ENCODE assay signal across 8 cellular contexts in genomic region chr1:236395780-236396664, GRCh38. TPM values are rescaled to one million over a fixed set of nuclear protein-coding genes. Genes with fewer than 3 reads are reported as not detected.
DNase-seq lines count a peak whose midpoint lies in the region; ATAC-seq and TF ChIP-seq lines count a peak whose summit lies in the region.

No MANE protein-coding gene starts in this region.

- H3K27ac Mint-ChIP-seq in IgD-negative memory B cell, result peak overlapping the region in 1 of 3 donors; percentile 86
- peak overlapping the region in 4 of 9 donors; percentile 25 to 81 (median 56) for H3K27ac Mint-ChIP-seq in naive thymus-derived CD4-positive, alpha-beta T cell

- H3K36me3 ChIP-seq in naive thymus-derived CD4-positive, alpha-beta T cell (ENCODE audit: control insufficient read depth in 2 of 3, insufficient read depth in 3 of 3, low read length in 3 of 3), result no peaks in the 10 kb centered on the region

- peak; percentile 9 for ATAC-seq in naive thymus-derived CD4-positive, alpha-beta T cell
- ATAC-seq in omental fat pad (ENCODE audit: low FRiP score) (no peak), HG03565 (IDR thresholded peaks at IDR 0.05; ENCODE audit: unreplicated experiment) (no peak)

- no peaks in the 10 kb centered on the region for H3K9me3 ChIP-seq in naive thymus-derived CD4-positive, alpha-beta T cell (ENCODE audit: control insufficient read depth in 2 of 3, low read length in 3 of 3)

- no peak for TF ChIP-seq CTCF in dorsolateral prefrontal cortex (IDR thresholded peaks at IDR 0.05 in 54 of 56, conservative IDR thresholded peaks at IDR 0.05 in 2 of 56; ENCODE audit: low read depth in 1 of 56, partially characterized antibody in 56 of 56)
- TF ChIP-seq CTCF in omental fat pad (IDR thresholded peaks at IDR 0.05), result no peak

- peak overlapping the region; percentile 71 to 94 (median 80) for H3K4me3 Mint-ChIP-seq in IgD-negative memory B cell
- peak overlapping the region; percentile 71 to 94 (median 86) for H3K4me3 Mint-ChIP-seq in naive thymus-derived CD4-positive, alpha-beta T cell

- peaks cover 0 to 66% (median 46%) of the 10 kb centered on the region in 45 donors for H3K27me3 ChIP-seq in dorsolateral prefrontal cortex
- peaks cover 0 to 5% of the 10 kb centered on the region in 2 donors for H3K27me3 ChIP-seq in naive thymus-derived CD4-positive, alpha-beta T cell (ENCODE audit: control insufficient read depth in 2 of 2, insufficient read depth in 2 of 2, low read length in 2 of 2)

- H3K4me1 Mint-ChIP-seq in IgD-negative memory B cell, result peaks cover 12 to 20% (median 15%) of the 10 kb centered on the region in 3 donors
- peaks cover 15 to 43% (median 22%) of the 10 kb centered on the region in 7 donors for H3K4me1 Mint-ChIP-seq in naive thymus-derived CD4-positive, alpha-beta T cell

- H3K9me3 Mint-ChIP-seq in IgD-negative memory B cell, result no peaks in the 10 kb centered on the region
- no peaks in the 10 kb centered on the region for H3K9me3 Mint-ChIP-seq in naive thymus-derived CD4-positive, alpha-beta T cell

- no peaks in the 10 kb centered on the region for H3K36me3 Mint-ChIP-seq in IgD-negative memory B cell
- peaks cover 0 to 8% (median 3%) of the 10 kb centered on the region in 5 donors for H3K36me3 Mint-ChIP-seq in naive thymus-derived CD4-positive, alpha-beta T cell

- peaks cover 3 to 10% of the 10 kb centered on the region in 2 donors for H3K4me1 ChIP-seq in naive thymus-derived CD4-positive, alpha-beta T cell (ENCODE audit: control insufficient read depth in 2 of 2, insufficient read depth in 2 of 2, low read length in 2 of 2)

- no peak overlapping the region for H3K27ac ChIP-seq in dorsolateral prefrontal cortex
- no peak overlapping the region for H3K27ac ChIP-seq in naive thymus-derived CD4-positive, alpha-beta T cell (ENCODE audit: low read depth, low read length)

- intact Hi-C loops in dorsolateral prefrontal cortex (cut with DNase I), result no loop called here
- intact Hi-C loops in naive thymus-derived CD4-positive, alpha-beta T cell (cut with micrococcal nuclease), result loop anchor here in 1 of 2 donors (2.0 to 5.0 kb wide), 2 partner anchors 129 to 206 kb away; partner anchors contain the start of gene HEATR1

- CTCF ChIA-PET in naive thymus-derived CD4-positive, alpha-beta T cell (lab: Charles Lee), result no interaction called here

- POLR2A ChIA-PET in naive thymus-derived CD4-positive, alpha-beta T cell (lab: Charles Lee), result no interaction called here

- H3K4me3 ChIP-seq in dorsolateral prefrontal cortex, result peak overlapping the region in 58 of 59 donors; percentile 23 to 73 (median 54)
- H3K4me3 ChIP-seq in naive thymus-derived CD4-positive, alpha-beta T cell (ENCODE audit: low read length), result peak overlapping the region; percentile 70

- peak; percentile 38 for DNase-seq in NCI-H2227 (lab: John Stamatoyannopoulos, UW; ENCODE audit: unreplicated experiment)
- no peak for DNase-seq in NCI-H2227 treated with DMSO at 0.1 percent for 48 hours (lab: John Stamatoyannopoulos, UW)
- DNase-seq in dorsolateral prefrontal cortex, result no peak
- peak in 1 of 9 donors; percentile 32 for DNase-seq in naive thymus-derived CD4-positive, alpha-beta T cell
- DNase-seq in NK-92 (lab: John Stamatoyannopoulos, UW; ENCODE audit: unreplicated experiment), result no peak
- DNase-seq in omental fat pad (ENCODE audit: low spot score), result no peak

- peaks cover 42% of the 10 kb centered on the region for H3K27me3 Mint-ChIP-seq in IgD-negative memory B cell
- peaks cover 26 to 60% (median 52%) of the 10 kb centered on the region in 5 donors for H3K27me3 Mint-ChIP-seq in naive thymus-derived CD4-positive, alpha-beta T cell

RNA-seq across cellular contexts. Expression of gene EDARADD, which starts 1.9 kb away (rescaled TPM):
- not detected for polyA plus RNA-seq in IgD-negative memory B cell
- total RNA-seq in dorsolateral prefrontal cortex (1 to 10 TPM in 4 of 120 experiments, under 1 TPM in 44, not detected in 72; 0.16 to 1.3 (median 0.31) TPM), omental fat pad (1 to 10 TPM in 1 of 4 donors, under 1 TPM in 2, not detected in 1; 0.24 to 1.2 (median 0.25) TPM)
- total RNA-seq in naive thymus-derived CD4-positive, alpha-beta T cell, result 1 to 10 TPM in 2 of 5 experiments, under 1 TPM in 3; 0.38 to 6.6 (median 0.73) TPM
- polyA plus RNA-seq in naive thymus-derived CD4-positive, alpha-beta T cell, result not detected
